Comparison of ENCODE assay signal across 14 cellular contexts in the genomic region with DNA sequence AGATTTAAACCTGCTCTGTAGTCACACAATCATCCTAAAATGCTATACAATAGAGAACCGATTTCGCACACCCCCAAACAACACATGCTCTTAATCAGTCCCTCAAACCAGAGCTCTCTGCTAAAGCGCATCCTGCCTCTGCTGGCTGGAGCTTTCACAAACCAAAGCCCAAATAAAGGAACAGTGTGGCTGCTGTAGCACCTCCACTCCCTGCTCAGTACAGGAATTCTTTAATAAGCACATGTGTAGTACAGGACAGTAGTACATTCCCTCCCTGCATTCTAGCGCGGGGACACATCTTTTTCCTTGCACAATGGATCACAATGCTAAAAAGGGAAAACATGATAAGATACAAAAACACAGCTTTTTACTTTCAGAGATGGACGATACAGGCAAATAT.
DNase-seq lines count a peak whose midpoint lies in the region; ATAC-seq and TF ChIP-seq lines count a peak whose summit lies in the region.
"Had no signal": no experiment of that assay in that cellular context is flagged by ENCODE, and none has a peak within 500 bp of the region (broad histone marks: within the 10 kb centered on the region; RNA-seq: fewer than 3 reads in every experiment).

No MANE protein-coding gene starts in this region.

- peaks cover 18% of the 10 kb centered on the region for H3K4me1 ChIP-seq in neuron (ENCODE audit: insufficient read depth, low read length)
- H3K4me1 ChIP-seq: BE2C had no signal

- H3K4me3 Mint-ChIP-seq in natural killer cell treated with Interleukin-12 subunit alpha and Interleukin-12 subunit beta and Interleukin-15 and Interleukin-18, amount 100 ng/mL, for 72 hours: no peak overlapping the region

- DNase-seq in AG09309 (ENCODE audit: low read depth) (no peak), NCI-H2227 treated with DMSO at 0.1 percent for 48 hours (lab: John Stamatoyannopoulos, UW) (peak; percentile 45), foreskin fibroblast (peak in 1 of 2 donors; percentile 47)
- DNase-seq in natural killer cell treated with Interleukin-12 subunit alpha and Interleukin-12 subunit beta and Interleukin-15 and Interleukin-18, amount 100 ng/mL, for 72 hours (ENCODE audit: low spot score): no peak
- DNase-seq: BE2C; cortex of kidney; NCI-H187 treated with DMSO at 0.1 percent for 48 hours; stimulated activated CD4-positive, alpha-beta T cell treated with anti-CD3 and anti-CD28 coated beads, Interleukin-4, amount 100 ng/mL, for 24 hours had no signal

- no peak for ATAC-seq in natural killer cell treated with Interleukin-12 subunit alpha and Interleukin-12 subunit beta and Interleukin-15 and Interleukin-18, amount 100 ng/mL, for 72 hours
- no peak for ATAC-seq in HG03432 (IDR thresholded peaks at IDR 0.05; ENCODE audit: unreplicated experiment)
- ATAC-seq in HG03039 (IDR thresholded peaks at IDR 0.05; ENCODE audit: unreplicated experiment): no peak
- no peak for ATAC-seq in HG03095 (IDR thresholded peaks at IDR 0.05; ENCODE audit: unreplicated experiment)
- ATAC-seq: left lobe of liver had no signal

- H3K9me3 Mint-ChIP-seq in natural killer cell treated with Interleukin-12 subunit alpha and Interleukin-12 subunit beta and Interleukin-15 and Interleukin-18, amount 100 ng/mL, for 72 hours: peaks cover 6% of the 10 kb centered on the region

- H3K9me3 ChIP-seq in neuron (ENCODE audit: low read length): no peaks in the 10 kb centered on the region
- H3K9me3 ChIP-seq: BE2C had no signal

- H3K27ac Mint-ChIP-seq in natural killer cell treated with Interleukin-12 subunit alpha and Interleukin-12 subunit beta and Interleukin-15 and Interleukin-18, amount 100 ng/mL, for 72 hours: no peak overlapping the region

- H3K4me1 Mint-ChIP-seq in natural killer cell treated with Interleukin-12 subunit alpha and Interleukin-12 subunit beta and Interleukin-15 and Interleukin-18, amount 100 ng/mL, for 72 hours (ENCODE audit: low read depth in 2 of 2): no peaks in the 10 kb centered on the region

- H3K27me3 Mint-ChIP-seq in natural killer cell treated with Interleukin-12 subunit alpha and Interleukin-12 subunit beta and Interleukin-15 and Interleukin-18, amount 100 ng/mL, for 72 hours: no peaks in the 10 kb centered on the region

- H3K36me3 ChIP-seq in neuron (ENCODE audit: insufficient read depth, low read length): no peaks in the 10 kb centered on the region
- H3K36me3 ChIP-seq: BE2C had no signal

- H3K27me3 ChIP-seq in neuron (ENCODE audit: insufficient read depth, low read length): no peaks in the 10 kb centered on the region

- TF ChIP-seq CTCF in AG09309 (IDR thresholded peaks at IDR 0.05; ENCODE audit: control insufficient read depth, insufficient read depth, low read depth, low read length, missing control alignments) (no peak), foreskin fibroblast (IDR thresholded peaks at IDR 0.05; ENCODE audit: low read depth, low read length) (no peak)

- H2AFZ ChIP-seq in neuron (ENCODE audit: low read depth, low read length): peak overlapping the region; percentile 50

- peak overlapping the region; percentile 45 for H3K4me3 ChIP-seq in AG09309 (ENCODE audit: control insufficient read depth, low read depth, low read length)
- H3K4me3 ChIP-seq in foreskin fibroblast (ENCODE audit: low read depth in 1 of 2, low read length in 2 of 2): peak overlapping the region; percentile 50 to 58
- H3K4me3 ChIP-seq in neuron (ENCODE audit: low read length): peak overlapping the region; percentile 51
- H3K4me3 ChIP-seq: SK-N-MC had no signal

- H3K36me3 Mint-ChIP-seq in natural killer cell treated with Interleukin-12 subunit alpha and Interleukin-12 subunit beta and Interleukin-15 and Interleukin-18, amount 100 ng/mL, for 72 hours: no peaks in the 10 kb centered on the region
